29 cellular contexts compared by ENCODE assay signal in genomic region chr9:38373679-38374078, GRCh38. TPM values are rescaled to one million over a fixed set of nuclear protein-coding genes. Genes with fewer than 3 reads are reported as not detected.
"Had no signal": no experiment of that assay in that cellular context is flagged by ENCODE, and none has a peak within 500 bp of the region (broad histone marks: within the 10 kb centered on the region; RNA-seq: fewer than 3 reads in every experiment).

No MANE protein-coding gene starts in this region.

- H3K9me2 ChIP-seq: SK-N-SH had no signal

- DNase-seq: activated CD4-positive, alpha-beta T cell treated with anti-CD3 and anti-CD28 coated beads, Interleukin-2, amount 10 ng/mL, durations not matched to agents 24 days and 14 days; activated CD4-positive, alpha-beta T cell treated with anti-CD3 and anti-CD28 coated beads, Interleukin-2, amount 50 U/mL, for 4 hours; activated CD8-positive, alpha-beta T cell treated with anti-CD3 and anti-CD28 coated beads for 36 hours; activated naive CD4-positive, alpha-beta T cell treated with anti-CD3 and anti-CD28 coated beads, Interleukin-2, amount 10 ng/mL, durations not matched to agents 7 days and 5 days; activated T-cell treated with anti-CD3 and anti-CD28 coated beads, Interleukin-2, amount 50 U/mL, for 1 hour; activated T-cell treated with anti-CD3 and anti-CD28 coated beads, Interleukin-2, amount 50 U/mL, for 72 hours; amniotic stem cell; aorta; brain microvascular endothelial cell; central memory CD4-positive, alpha-beta T cell; NCI-H1092 treated with DMSO at 0.1 percent for 48 hours; NCI-H1417; NCI-H146; NCI-H187; NCI-H2029 treated with DMSO at 0.1 percent for 48 hours; NCI-H2107; NCI-H2171; NCI-H510A; NCI-H526; NCI-H748 treated with DMSO at 0.1 percent for 48 hours; OCI-M1; SHP77 treated with DMSO at 0.1 percent for 48 hours had no signal

- H3K27me3 Mint-ChIP-seq: activated naive CD8-positive, alpha-beta T cell had no signal

- H3K4me3 ChIP-seq: SJSA1 had no signal

- H3K4me3 Mint-ChIP-seq: activated CD4-positive, alpha-beta T cell treated with anti-CD3 and anti-CD28 coated beads, Interleukin-2, amount 10 ng/mL, durations not matched to agents 24 days and 14 days; activated CD8-positive, alpha-beta T cell treated with anti-CD3 and anti-CD28 coated beads for 36 hours; activated naive CD4-positive, alpha-beta T cell treated with anti-CD3 and anti-CD28 coated beads, Interleukin-2, amount 10 ng/mL, durations not matched to agents 7 days and 5 days; activated naive CD8-positive, alpha-beta T cell; activated T-cell treated with anti-CD3 and anti-CD28 coated beads, Interleukin-2, amount 50 U/mL, for 72 hours; T-helper 1 cell treated with Interleukin-12 subunit alpha and Interleukin-12 subunit beta and Interleukin-4 antibody, amounts not matched to agents 30 μg/mL and 1 μg/mL, for 36 hours; T-helper 2 cell treated with Interferon-gamma antibody and Interleukin-4, amounts not matched to agents 5 μg/mL and 100 μg/mL, for 36 hours had no signal

- H3K9me3 ChIP-seq: SJSA1, SK-N-SH had no signal

- H3K4me2 ChIP-seq: SK-N-SH had no signal

- H3K36me3 Mint-ChIP-seq: activated naive CD4-positive, alpha-beta T cell treated with anti-CD3 and anti-CD28 coated beads, Interleukin-2, amount 10 ng/mL, durations not matched to agents 7 days and 5 days; activated naive CD8-positive, alpha-beta T cell had no signal

- H3K9me3 Mint-ChIP-seq: activated CD4-positive, alpha-beta T cell treated with anti-CD3 and anti-CD28 coated beads, Interleukin-2, amount 10 ng/mL, durations not matched to agents 24 days and 14 days; activated CD8-positive, alpha-beta T cell treated with anti-CD3 and anti-CD28 coated beads for 36 hours; activated naive CD4-positive, alpha-beta T cell treated with anti-CD3 and anti-CD28 coated beads, Interleukin-2, amount 10 ng/mL, durations not matched to agents 7 days and 5 days; activated T-cell treated with anti-CD3 and anti-CD28 coated beads, Interleukin-2, amount 50 U/mL, for 72 hours; activated T-helper 2 cell treated with anti-CD3 and anti-CD28 coated beads, Interferon-gamma antibody, Interleukin-2, Interleukin-4, amounts not matched to agents 10 μg/mL and 5 μg/mL and 100 μg/mL, durations not matched to agents 14 hours and 24 hours and 36 hours; T-helper 1 cell treated with Interleukin-12 subunit alpha and Interleukin-12 subunit beta and Interleukin-4 antibody, amounts not matched to agents 30 μg/mL and 1 μg/mL, for 36 hours; T-helper 2 cell treated with Interferon-gamma antibody and Interleukin-4, amounts not matched to agents 5 μg/mL and 100 μg/mL, for 36 hours had no signal

- H3K27ac Mint-ChIP-seq: activated CD4-positive, alpha-beta T cell treated with anti-CD3 and anti-CD28 coated beads, Interleukin-2, amount 10 ng/mL, durations not matched to agents 24 days and 14 days; activated CD8-positive, alpha-beta T cell treated with anti-CD3 and anti-CD28 coated beads for 36 hours; activated naive CD4-positive, alpha-beta T cell treated with anti-CD3 and anti-CD28 coated beads, Interleukin-2, amount 10 ng/mL, durations not matched to agents 7 days and 5 days; activated naive CD8-positive, alpha-beta T cell; activated T-cell treated with anti-CD3 and anti-CD28 coated beads, Interleukin-2, amount 50 U/mL, for 72 hours; activated T-helper 2 cell treated with anti-CD3 and anti-CD28 coated beads, Interferon-gamma antibody, Interleukin-2, Interleukin-4, amounts not matched to agents 10 μg/mL and 5 μg/mL and 100 μg/mL, durations not matched to agents 14 hours and 24 hours and 36 hours; T-helper 1 cell treated with Interleukin-12 subunit alpha and Interleukin-12 subunit beta and Interleukin-4 antibody, amounts not matched to agents 30 μg/mL and 1 μg/mL, for 36 hours; T-helper 2 cell treated with Interferon-gamma antibody and Interleukin-4, amounts not matched to agents 5 μg/mL and 100 μg/mL, for 36 hours had no signal

- H3K4me1 Mint-ChIP-seq: activated CD4-positive, alpha-beta T cell treated with anti-CD3 and anti-CD28 coated beads, Interleukin-2, amount 10 ng/mL, durations not matched to agents 24 days and 14 days; activated naive CD4-positive, alpha-beta T cell treated with anti-CD3 and anti-CD28 coated beads, Interleukin-2, amount 10 ng/mL, durations not matched to agents 7 days and 5 days had no signal

- H3K27ac ChIP-seq: brain microvascular endothelial cell, SJSA1 had no signal

- H3K36me3 ChIP-seq: brain microvascular endothelial cell, SJSA1 had no signal

- H3K27me3 ChIP-seq: SJSA1 had no signal

- H3K4me1 ChIP-seq: SJSA1 had no signal

- H3K9ac ChIP-seq: SK-N-SH had no signal

- ATAC-seq: activated CD8-positive, alpha-beta T cell treated with anti-CD3 and anti-CD28 coated beads for 36 hours; activated T-cell treated with anti-CD3 and anti-CD28 coated beads, Interleukin-2, amount 50 U/mL, for 72 hours had no signal

RNA-seq across cellular contexts. Expression of gene IGFBPL1, which starts 50.6 kb away (rescaled TPM):
- total RNA-seq: activated CD4-positive, alpha-beta T cell treated with anti-CD3 and anti-CD28 coated beads, Interleukin-2, amount 10 ng/mL, durations not matched to agents 24 days and 14 days; activated CD8-positive, alpha-beta memory T cell treated with anti-CD3 and anti-CD28 coated beads for 36 hours; activated CD8-positive, alpha-beta T cell treated with anti-CD3 and anti-CD28 coated beads for 36 hours; activated T-cell treated with anti-CD3 and anti-CD28 coated beads, Interleukin-2, amount 50 U/mL, for 72 hours had no signal
